Comparison of ENCODE assay signal across 8 cellular contexts in genomic region chr14:106879241-106879640, GRCh38.
DNase-seq lines count a peak whose midpoint lies in the region; FAIRE-seq and TF ChIP-seq lines count a peak whose summit lies in the region.
"Had no signal": no experiment of that assay in that cellular context is flagged by ENCODE, and none has a peak within 500 bp of the region (broad histone marks: within the 10 kb centered on the region; RNA-seq: fewer than 3 reads in every experiment).

No MANE protein-coding gene starts in this region.

- DNase-seq in GM12892 (ENCODE audit: insufficient read length) (no peak), HT-29 (ENCODE audit: low spot score) (peak; percentile 68), SW480 (ENCODE audit: low spot score) (peak; percentile 88), dermis blood vessel endothelial cell (peak; percentile 39), H7 (no peak)
- peak; percentile 42 for DNase-seq in stimulated activated CD8-positive, alpha-beta memory T cell treated with anti-CD3 and anti-CD28 coated beads, Interleukin-4, amount 100 ng/mL, for 24 hours (ENCODE audit: low read depth)
- no peak for DNase-seq in central memory CD4-positive, alpha-beta T cell

- no peaks in the 10 kb centered on the region for H3K27me3 ChIP-seq in H7 (ENCODE audit: control insufficient read depth, insufficient read depth, low read length)

- H3K36me3 ChIP-seq in H7 (replicated peaks; ENCODE audit: control insufficient read depth, insufficient read depth, low read length), result no peaks in the 10 kb centered on the region

- no peak for TF ChIP-seq POLR2A in GM12892 (IDR thresholded peaks at IDR 0.05; ENCODE audit: low read depth, low read length)

- H3K4me3 ChIP-seq in H7 (ENCODE audit: insufficient read depth, low read depth, low read length), result no peak overlapping the region
- H3K4me3 ChIP-seq: SK-N-MC had no signal

- FAIRE-seq in GM12892 (lab: Jason Lieb, UNC), result peak; percentile 82

Comparison
In these comparisons a context has a peak if more than half of its experiments do, and no peak if none do; other contexts are left out.
1. DNase-seq: peak in HT-29 (single experiment), SW480 (single experiment), dermis blood vessel endothelial cell (single experiment) and stimulated activated CD8-positive, alpha-beta memory T cell treated with anti-CD3 and anti-CD28 coated beads, Interleukin-4, amount 100 ng/mL, for 24 hours (single experiment); none in GM12892 (single experiment), H7 (single experiment) and central memory CD4-positive, alpha-beta T cell (single experiment).